ENCODE assay signal across 1 cellular context in the genomic region with DNA sequence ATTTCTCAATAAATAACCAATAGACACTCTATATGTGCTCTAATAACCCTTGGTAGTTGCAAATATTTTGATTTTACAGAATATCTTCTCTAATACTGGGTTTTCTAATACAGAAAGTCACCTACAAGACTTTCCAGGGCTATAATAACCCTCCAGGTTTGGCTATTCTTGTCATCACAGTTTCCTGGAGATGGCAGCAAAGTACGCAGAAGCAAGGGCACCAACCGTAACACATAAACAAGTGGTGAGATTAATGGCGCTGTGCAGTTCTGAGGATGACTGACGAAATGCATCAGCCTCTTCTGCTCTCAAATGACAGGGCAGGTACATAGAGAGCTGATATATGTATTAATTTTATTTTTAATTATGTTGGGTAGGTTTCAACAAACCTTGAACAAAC.
TF ChIP-seq lines count a peak whose summit lies in the region.

No MANE protein-coding gene starts in this region.

TF ChIP-seq in A549, 52 proteins besides CTCF, POLR2A, EP300 and RAD21 (continued from another document):
- TF ChIP-seq, protein P1, sequence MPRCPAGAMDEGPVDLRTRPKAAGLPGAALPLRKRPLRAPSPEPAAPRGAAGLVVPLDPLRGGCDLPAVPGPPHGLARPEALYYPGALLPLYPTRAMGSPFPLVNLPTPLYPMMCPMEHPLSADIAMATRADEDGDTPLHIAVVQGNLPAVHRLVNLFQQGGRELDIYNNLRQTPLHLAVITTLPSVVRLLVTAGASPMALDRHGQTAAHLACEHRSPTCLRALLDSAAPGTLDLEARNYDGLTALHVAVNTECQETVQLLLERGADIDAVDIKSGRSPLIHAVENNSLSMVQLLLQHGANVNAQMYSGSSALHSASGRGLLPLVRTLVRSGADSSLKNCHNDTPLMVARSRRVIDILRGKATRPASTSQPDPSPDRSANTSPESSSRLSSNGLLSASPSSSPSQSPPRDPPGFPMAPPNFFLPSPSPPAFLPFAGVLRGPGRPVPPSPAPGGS (IDR thresholded peaks at IDR 0.05), result no peak
- TF ChIP-seq ZNF302 (CRISPR knock-in tag; IDR thresholded peaks at IDR 0.05) (no peak), HOXB13 (CRISPR knock-in tag; IDR thresholded peaks at IDR 0.05; ENCODE audit: low read depth) (no peak), SMC3 (IDR thresholded peaks at IDR 0.05) (no peak)
TF ChIP-seq in A549: peak in this region for 0.
